In genomic region chr12:124369055-124369900, GRCh38 we compare ENCODE assay signal across 8 cellular contexts.
DNase-seq lines count a peak whose midpoint lies in the region; ATAC-seq and TF ChIP-seq lines count a peak whose summit lies in the region.

No MANE protein-coding gene starts in this region.

- TF ChIP-seq POLR2A in heart left ventricle (IDR thresholded peaks at IDR 0.05), result peak in 1 of 2 donors; percentile 14
- no peak for TF ChIP-seq POLR2A in prostate gland (IDR thresholded peaks at IDR 0.05)

- H3K4me1 ChIP-seq in adipocyte (ENCODE audit: control insufficient read depth, insufficient read depth, low read length) (peaks cover 34% of the 10 kb centered on the region), heart left ventricle (peaks cover 8 to 76% (median 56%) of the 10 kb centered on the region in 12 donors), prostate gland (replicated peaks) (peaks cover 40% of the 10 kb centered on the region)

- H3K27me3 ChIP-seq in adipocyte (replicated peaks; ENCODE audit: control insufficient read depth, insufficient read depth, low read length) (no peaks in the 10 kb centered on the region), heart left ventricle (no peaks in the 10 kb centered on the region), prostate gland (replicated peaks; ENCODE audit: insufficient read depth) (no peaks in the 10 kb centered on the region)

- WGBS in heart left ventricle, 4 donors, result 6 to 19% (median 15%) methylated on average over 7 to 41 of the region's 41 CpGs
- 18% methylated on average over 40 of the region's 41 CpGs for WGBS in prostate gland

- TF ChIP-seq CTCF in heart left ventricle (IDR thresholded peaks at IDR 0.05) (peak; percentile 23 to 69 (median 52)), prostate gland (IDR thresholded peaks at IDR 0.05) (peak in 3 of 4 experiments; percentile 20 to 76 (median 62))

- ATAC-seq in heart left ventricle, result peak; percentile 82 to 90 (median 88)
- ATAC-seq in GM21786 (IDR thresholded peaks at IDR 0.05; ENCODE audit: unreplicated experiment), result no peak

- H3K9ac ChIP-seq in adipocyte (ENCODE audit: low read length), result peak overlapping the region; percentile 74

- H3K4me3 ChIP-seq in adipocyte (ENCODE audit: low read length) (no peak overlapping the region), heart left ventricle (peak overlapping the region in 2 of 12 donors; percentile 12 to 16), prostate gland (no peak overlapping the region)

- intact Hi-C loops in heart left ventricle (cut with DNase I), result loop anchor here in 5 of 10 donors (1.0 to 10.0 kb wide), 5 partner anchors 11 to 396 kb away; partner anchors contain the start of gene NCOR2 (in 2 of the 5)
- intact Hi-C loops in prostate gland (cut with DNase I), result loop anchor here (5.0 kb wide), 1 partner anchor 198 kb away; the partner anchor contains the start of gene NCOR2

- H3K27ac ChIP-seq in heart left ventricle (peak overlapping the region; percentile 74 to 99 (median 94)), prostate gland (peak overlapping the region; percentile 94 to 96)

- H3K36me3 ChIP-seq in adipocyte (ENCODE audit: control insufficient read depth, insufficient read depth, low read length, severe bottlenecking) (peaks cover 57% of the 10 kb centered on the region), heart left ventricle (peaks cover 0 to 94% (median 44%) of the 10 kb centered on the region in 9 donors), prostate gland (peaks cover 0 to 15% of the 10 kb centered on the region in 2 donors)

- H3K9me3 ChIP-seq in adipocyte (ENCODE audit: control insufficient read depth, low read length), result no peaks in the 10 kb centered on the region
- H3K9me3 ChIP-seq in heart left ventricle, result no peaks in the 10 kb centered on the region
- H3K9me3 ChIP-seq in prostate gland, result no peaks in the 10 kb centered on the region

- peak; percentile 58 for DNase-seq in COLO829 (ENCODE audit: low spot score)
- peak; percentile 17 for DNase-seq in adipocyte (ENCODE audit: low read depth)
- DNase-seq in heart left ventricle, result peak; percentile 93 to 96 (median 94)
- peak; percentile 78 for DNase-seq in prostate gland (ENCODE audit: low spot score)
- no peak for DNase-seq in NCI-H1417 treated with DMSO at 0.1 percent for 48 hours (lab: John Stamatoyannopoulos, UW)
- DNase-seq in activated CD4-positive, CD25-positive, alpha-beta regulatory T cell (lab: John Stamatoyannopoulos, UW), result no peak
- no peak for DNase-seq in NOMO-1 (lab: John Stamatoyannopoulos, UW; ENCODE audit: unreplicated experiment in 2 of 2)

Comparison
In these comparisons a context has a peak if more than half of its experiments do, and no peak if none do; other contexts are left out.
1. DNase-seq: peak in COLO829 (single experiment), adipocyte (single experiment), heart left ventricle (5 of 5) and prostate gland (single experiment); none in NCI-H1417 treated with DMSO at 0.1 percent for 48 hours (single experiment), activated CD4-positive, CD25-positive, alpha-beta regulatory T cell (0 of 4) and NOMO-1 (0 of 2).